11 cellular contexts compared by ENCODE assay signal in the genomic region with DNA sequence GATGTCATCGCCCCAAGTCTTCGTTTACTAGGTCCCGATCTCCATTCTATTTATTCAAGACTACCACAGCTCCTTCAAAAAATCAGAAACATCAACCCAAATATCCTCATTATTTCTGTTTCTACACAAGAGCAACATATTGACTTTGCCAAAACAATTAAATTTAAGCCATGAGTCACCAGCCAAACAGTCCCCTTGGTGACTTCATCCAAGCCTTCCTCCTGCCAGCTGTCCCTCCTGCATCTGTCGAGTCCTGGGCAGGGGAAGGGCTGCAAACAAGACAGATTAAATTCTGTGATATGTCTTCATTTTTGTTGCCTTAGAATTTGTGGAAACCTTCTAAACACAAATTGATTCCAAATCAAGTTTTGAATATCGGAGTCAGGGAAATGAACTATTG.
DNase-seq lines count a peak whose midpoint lies in the region; ATAC-seq, FAIRE-seq and TF ChIP-seq lines count a peak whose summit lies in the region.
"Had no signal": no experiment of that assay in that cellular context is flagged by ENCODE, and none has a peak within 500 bp of the region (broad histone marks: within the 10 kb centered on the region; RNA-seq: fewer than 3 reads in every experiment).

No MANE protein-coding gene starts in this region.

- H3K4me1 ChIP-seq in A549 (peaks cover 9% of the 10 kb centered on the region; the same call in 1 of the 3 replicates), HEK293 (ENCODE audit: control insufficient read depth, insufficient read depth, low read length) (no peaks in the 10 kb centered on the region)
- H3K4me1 ChIP-seq: pancreas had no signal

- TF ChIP-seq RAD21 in A549 (conservative IDR thresholded peaks at IDR 0.05 in 1 of 2, IDR thresholded peaks at IDR 0.05 in 1 of 2), result no peak

- ATAC-seq in A549, result no peak

- CTCF ChIA-PET in A549 (lab: Yijun Ruan, JAX), result no interaction called here
- CTCF ChIA-PET in HEK293 (lab: Yijun Ruan, JAX), result interaction anchor here (0.6 kb wide), 1 partner anchor 291 kb away, joined by 4 read pairs; no protein-coding TSS in a partner anchor

- no peak overlapping the region for H3K27ac ChIP-seq in A549
- no peak overlapping the region for H3K27ac ChIP-seq in HEK293 (ENCODE audit: extremely low read depth, low read depth, low read length)
- H3K27ac ChIP-seq: pancreas, uterus had no signal

- DNase-seq in A549 (ENCODE audit: low read depth in 1 of 2, low spot score in 1 of 2), result peak in 1 of 2 experiments; percentile 9
- peak; percentile 33 to 47 for DNase-seq in SHP77 (lab: John Stamatoyannopoulos, UW)
- peak; percentile 54 to 84 for DNase-seq in foreskin fibroblast
- DNase-seq in UCSD-AML1 (lab: John Stamatoyannopoulos, UW; ENCODE audit: unreplicated experiment), result no peak
- DNase-seq in stimulated activated naive CD4-positive, alpha-beta T cell (lab: John Stamatoyannopoulos, UW), result no peak
- no peak for DNase-seq in activated effector memory CD4-positive, alpha-beta T cell treated with Interleukin-2 at 50 U/mL for 16 hours
- no peak for DNase-seq in immature natural killer cell
- DNase-seq: NCI-H1417 treated with DMSO at 0.1 percent for 48 hours, pancreas had no signal

- POLR2A ChIA-PET in A549 (lab: Yijun Ruan, JAX), result no interaction called here
- POLR2A ChIA-PET in HEK293 (lab: Yijun Ruan, JAX), result no interaction called here

- H3K4me3 Mint-ChIP-seq in immature natural killer cell, result no peak overlapping the region

- no peak overlapping the region for H3K4me2 ChIP-seq in A549

- no peaks in the 10 kb centered on the region for H3K36me3 Mint-ChIP-seq in immature natural killer cell

- no peak overlapping the region for H3K27ac Mint-ChIP-seq in immature natural killer cell

- 74% methylated on average over 5 of the region's 5 CpGs for WGBS in A549 (ENCODE audit: missing lambda C conversion rate)

- FAIRE-seq in A549 (lab: Jason Lieb, UNC), result no peak
- FAIRE-seq: pancreas had no signal

- no peaks in the 10 kb centered on the region for H3K9me3 ChIP-seq in A549
- H3K9me3 ChIP-seq in HEK293 (ENCODE audit: control insufficient read depth, insufficient read depth, low read depth, low read length), result no peaks in the 10 kb centered on the region
- H3K9me3 ChIP-seq: pancreas, uterus had no signal

- no peaks in the 10 kb centered on the region for H3K9me3 Mint-ChIP-seq in immature natural killer cell

- peaks cover 0 to 7% (median 3%) of the 10 kb centered on the region in 3 donors for H3K27me3 Mint-ChIP-seq in immature natural killer cell (ENCODE audit: low read depth in 3 of 3)

- H3K36me3 ChIP-seq in HEK293 (ENCODE audit: control insufficient read depth in 2 of 2, insufficient read depth in 1 of 2, low read length in 2 of 2), result no peaks in the 10 kb centered on the region
- H3K36me3 ChIP-seq: pancreas, uterus had no signal

- H3K4me3 ChIP-seq in A549 (no peak overlapping the region), HEK293 (ENCODE audit: low read depth, low read length) (no peak overlapping the region), foreskin fibroblast (ENCODE audit: low read depth in 1 of 2, low read length in 2 of 2) (no peak overlapping the region)
- H3K4me3 ChIP-seq: pancreas, uterus had no signal

- no peak for TF ChIP-seq EP300 in A549 (IDR thresholded peaks at IDR 0.05)

- TF ChIP-seq POLR2A in A549 (IDR thresholded peaks at IDR 0.05; ENCODE audit: low read length), result no peak

- no peaks in the 10 kb centered on the region for H3K4me1 Mint-ChIP-seq in immature natural killer cell

- TF ChIP-seq CTCF in A549 (IDR thresholded peaks at IDR 0.05), result no peak
- no peak for TF ChIP-seq CTCF in HEK293 (tag by site-specific recombination; IDR thresholded peaks at IDR 0.05)
- no peak for TF ChIP-seq CTCF in foreskin fibroblast (IDR thresholded peaks at IDR 0.05; ENCODE audit: low read depth, low read length)

TF ChIP-seq in A549, 52 proteins besides CTCF, POLR2A, EP300 and RAD21:
- TF ChIP-seq BCL3 (IDR thresholded peaks at IDR 0.05) (no peak), JUNB (IDR thresholded peaks at IDR 0.05) (0 out of 2 replicates have a peak, but pooled peaks have one; percentile 15)

TF ChIP-seq in HEK293, 187 proteins besides CTCF, POLR2A, EP300 and RAD21:
- TF ChIP-seq ZNF626 (tag by site-specific recombination; IDR thresholded peaks at IDR 0.05) (no peak), ZNF596 (tag by site-specific recombination; IDR thresholded peaks at IDR 0.05) (no peak), ZNF239 (tag by site-specific recombination; IDR thresholded peaks at IDR 0.05) (no peak), ZFP69B (tag by site-specific recombination; IDR thresholded peaks at IDR 0.05) (0 out of 2 replicates have a peak, but pooled peaks have one; percentile 25), ZNF366 (tag by site-specific recombination; conservative IDR thresholded peaks at IDR 0.05) (peak; percentile 56), ZNF629 (tag by site-specific recombination; IDR thresholded peaks at IDR 0.05) (peak; percentile 64), ZEB2 (tag by site-specific recombination; IDR thresholded peaks at IDR 0.05) (peak; percentile 52; the same call in 1 of the 2 replicates), ZNF660 (tag by site-specific recombination; IDR thresholded peaks at IDR 0.05) (0 out of 2 replicates have a peak, but pooled peaks have one; percentile 20), ZNF10 (tag by site-specific recombination; IDR thresholded peaks at IDR 0.05) (peak; percentile 88; the same call in 1 of the 2 replicates), KLF9 (tag by site-specific recombination; IDR thresholded peaks at IDR 0.05; ENCODE audit: low read depth) (no peak), ZNF792 (tag by site-specific recombination; IDR thresholded peaks at IDR 0.05) (no peak), ZIC2 (tag by site-specific recombination; IDR thresholded peaks at IDR 0.05) (no peak), SP7 (tag by site-specific recombination; IDR thresholded peaks at IDR 0.05) (0 out of 2 replicates have a peak, but pooled peaks have one; percentile 26), ZNF184 (tag by site-specific recombination; IDR thresholded peaks at IDR 0.05) (peak; percentile 25; the same call in 1 of the 2 replicates), SCRT1 (tag by site-specific recombination; IDR thresholded peaks at IDR 0.05; ENCODE audit: borderline replicate concordance) (no peak), ZNF266 (tag by site-specific recombination; IDR thresholded peaks at IDR 0.05; ENCODE audit: low read depth) (no peak), ZNF600 (tag by site-specific recombination; IDR thresholded peaks at IDR 0.05) (0 out of 2 replicates have a peak, but pooled peaks have one; percentile 31)
- TF ChIP-seq, protein P1, sequence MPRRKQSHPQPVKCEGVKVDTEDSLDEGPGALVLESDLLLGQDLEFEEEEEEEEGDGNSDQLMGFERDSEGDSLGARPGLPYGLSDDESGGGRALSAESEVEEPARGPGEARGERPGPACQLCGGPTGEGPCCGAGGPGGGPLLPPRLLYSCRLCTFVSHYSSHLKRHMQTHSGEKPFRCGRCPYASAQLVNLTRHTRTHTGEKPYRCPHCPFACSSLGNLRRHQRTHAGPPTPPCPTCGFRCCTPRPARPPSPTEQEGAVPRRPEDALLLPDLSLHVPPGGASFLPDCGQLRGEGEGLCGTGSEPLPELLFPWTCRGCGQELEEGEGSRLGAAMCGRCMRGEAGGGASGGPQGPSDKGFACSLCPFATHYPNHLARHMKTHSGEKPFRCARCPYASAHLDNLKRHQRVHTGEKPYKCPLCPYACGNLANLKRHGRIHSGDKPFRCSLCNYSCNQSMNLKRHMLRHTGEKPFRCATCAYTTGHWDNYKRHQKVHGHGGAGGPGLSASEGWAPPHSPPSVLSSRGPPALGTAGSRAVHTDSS (tag by site-specific recombination; IDR thresholded peaks at IDR 0.05), result peak; percentile 53

Comparison
In these comparisons a context has a peak if more than half of its experiments do, and no peak if none do; other contexts are left out.
1. DNase-seq: peak in SHP77 (2 of 2) and foreskin fibroblast (2 of 2); none in UCSD-AML1 (single experiment), stimulated activated naive CD4-positive, alpha-beta T cell (0 of 6), activated effector memory CD4-positive, alpha-beta T cell treated with Interleukin-2 at 50 U/mL for 16 hours (single experiment) and immature natural killer cell (0 of 3).